ENCODE assay signal across 22 cellular contexts in genomic region chr19:1282588-1283206, GRCh38. TPM values are rescaled to one million over a fixed set of nuclear protein-coding genes. Genes with fewer than 3 reads are reported as not detected.
"Had no signal": no experiment of that assay in that cellular context is flagged by ENCODE, and none has a peak within 500 bp of the region (broad histone marks: within the 10 kb centered on the region; RNA-seq: fewer than 3 reads in every experiment).

No MANE protein-coding gene starts in this region.

- DNase-seq: activated CD4-positive, alpha-beta memory T cell treated with anti-CD3 and anti-CD28 coated beads for 36 hours; activated CD4-positive, alpha-beta T cell treated with anti-CD3 and anti-CD28 coated beads for 4 hours; activated gamma-delta T cell treated with Interleukin-2 at 50 U/mL for 16 hours; activated T-cell treated with anti-CD3 and anti-CD28 coated beads for 4 hours; body of pancreas; dorsolateral prefrontal cortex; endodermal cell; foreskin fibroblast; nucleus accumbens; posterior cingulate gyrus; stimulated activated CD4-positive, alpha-beta T cell treated with anti-CD3 and anti-CD28 coated beads, Interleukin-12 subunit alpha, Interleukin-12 subunit beta, amount 100 ng/mL, for 4 hours; stimulated activated naive CD8-positive, alpha-beta T cell treated with anti-CD3 and anti-CD28 coated beads, Interleukin-15, Interleukin-2, amounts not matched to agents 100 U/mL and 50 U/mL, for 24 hours; uterus had no signal

- FAIRE-seq: TTC549 had no signal

- H3K36me3 ChIP-seq: uterus had no signal

- ATAC-seq: body of pancreas; natural killer cell treated with Interleukin-12 subunit alpha and Interleukin-12 subunit beta and Interleukin-15 and Interleukin-18, amount 100 ng/mL, for 72 hours; stimulated activated naive CD8-positive, alpha-beta T cell treated with anti-CD3 and anti-CD28 coated beads, Interleukin-15, Interleukin-2, amounts not matched to agents 100 U/mL and 50 U/mL, for 24 hours had no signal

- H3K9me3 ChIP-seq: body of pancreas, tibial nerve, uterus had no signal

- H3K4me3 ChIP-seq: body of pancreas, dorsolateral prefrontal cortex, tibial nerve, uterus had no signal

- H3K27ac ChIP-seq: body of pancreas, dorsolateral prefrontal cortex, epithelial cell of prostate, uterus had no signal

RNA-seq across cellular contexts. Expression of gene EFNA2, which starts 3.0 kb away (rescaled TPM):
- total RNA-seq: activated CD4-positive, alpha-beta memory T cell treated with anti-CD3 and anti-CD28 coated beads for 36 hours; activated T-helper 1 cell treated with anti-CD3 and anti-CD28 coated beads, Interleukin-12 subunit alpha, Interleukin-12 subunit beta, Interleukin-2, Interleukin-4 antibody, amounts not matched to agents 30 ng/mL and 10 ng/mL and 1 ng/mL, durations not matched to agents 14 hours and 24 hours and 36 hours; body of pancreas; cardiac septum; lower leg skin; mesenteric fat pad; natural killer cell treated with Interleukin-12 subunit alpha and Interleukin-12 subunit beta and Interleukin-15 and Interleukin-18, amount 100 ng/mL, for 72 hours; T-helper 2 cell treated with Interferon-gamma antibody and Interleukin-4, amounts not matched to agents 100 ng/mL and 5 ng/mL, for 36 hours; tibial nerve had no signal
